Comparison of ENCODE assay signal across 11 cellular contexts in the genomic region with DNA sequence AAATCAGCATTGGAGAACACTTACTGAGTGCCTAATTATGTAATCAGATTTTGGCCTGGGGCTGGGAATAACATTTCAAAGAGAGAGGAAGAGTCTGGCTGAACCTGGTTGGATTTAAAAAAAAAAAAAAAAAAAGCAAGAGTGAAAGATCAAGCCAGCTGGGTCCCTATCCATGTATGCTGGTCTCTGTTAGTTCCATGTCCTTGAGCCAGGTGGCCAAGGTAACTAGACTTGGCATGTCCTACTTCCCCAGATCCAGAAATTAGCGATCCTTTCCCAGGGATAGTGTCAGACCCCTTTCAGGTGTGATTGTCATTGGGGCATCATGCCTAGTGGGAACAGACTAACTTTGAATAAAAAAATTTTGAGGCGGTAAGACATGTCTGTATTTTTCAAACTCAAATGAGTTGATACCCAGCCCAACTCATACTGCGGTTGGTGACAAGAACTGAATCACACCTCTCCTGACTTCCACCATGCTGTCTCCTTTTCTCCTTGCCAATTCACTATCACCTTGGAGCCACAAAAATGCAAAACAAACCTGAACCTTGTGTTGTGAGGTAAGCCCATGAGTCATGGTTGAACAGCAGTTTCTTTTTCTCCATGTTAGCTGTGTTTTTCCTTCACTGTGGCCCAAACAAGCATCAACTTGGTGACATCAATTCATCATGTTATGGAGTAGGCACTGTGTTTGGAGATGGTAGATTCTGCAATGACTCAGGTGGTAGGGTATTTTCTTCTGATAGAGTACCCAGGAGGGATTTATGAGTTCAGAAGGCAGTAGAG. TPM values are rescaled to one million over a fixed set of nuclear protein-coding genes. Genes with fewer than 3 reads are reported as not detected.
A peak's percentile ranks its signal among the peaks of the same experiment; 100 is the strongest.
DNase-seq lines count a peak whose midpoint lies in the region; ATAC-seq, FAIRE-seq and TF ChIP-seq lines count a peak whose summit lies in the region.
"Had no signal": no experiment of that assay in that cellular context is flagged by ENCODE, and none has a peak within 500 bp of the region (broad histone marks: within the 10 kb centered on the region; RNA-seq: fewer than 3 reads in every experiment).

No MANE protein-coding gene starts in this region.

- H3K4me3 Mint-ChIP-seq in CD8-positive, alpha-beta T cell, result no peak overlapping the region
- H3K4me3 Mint-ChIP-seq: mesothelial cell of epicardium had no signal

- H2AFZ ChIP-seq in K562 (ENCODE audit: low read depth, low read length), result no peak overlapping the region

- H3K4me1 ChIP-seq in CD8-positive, alpha-beta T cell (ENCODE audit: insufficient read depth, low read length), result peaks cover 15% of the 10 kb centered on the region
- H3K4me1 ChIP-seq in HEK293 (ENCODE audit: control insufficient read depth, insufficient read depth, low read length) (no peaks in the 10 kb centered on the region), K562 (replicated peaks in 1 of 2; ENCODE audit: control insufficient read depth in 2 of 2, insufficient read depth in 2 of 2, low read length in 2 of 2) (peaks cover 9 to 22% of the 10 kb centered on the region in 2 experiments), lower lobe of right lung (peaks cover 18% of the 10 kb centered on the region)

- no peaks in the 10 kb centered on the region for H3K36me3 Mint-ChIP-seq in CD8-positive, alpha-beta T cell
- H3K36me3 Mint-ChIP-seq: mesothelial cell of epicardium had no signal

- no peaks in the 10 kb centered on the region for H3K79me2 ChIP-seq in K562 (ENCODE audit: control insufficient read depth, insufficient read depth, low read length)

- H3K27me3 Mint-ChIP-seq in CD8-positive, alpha-beta T cell (ENCODE audit: low read depth), result no peaks in the 10 kb centered on the region

- no peak for TF ChIP-seq CTCF in CD8-positive, alpha-beta T cell (IDR thresholded peaks at IDR 0.05)
- TF ChIP-seq CTCF in HEK293 (tag by site-specific recombination; IDR thresholded peaks at IDR 0.05), result no peak
- no peak for TF ChIP-seq CTCF in K562 (IDR thresholded peaks at IDR 0.05 in 2 of 3, conservative IDR thresholded peaks at IDR 0.05 in 1 of 3; ENCODE audit: insufficient read depth in 2 of 3, low read depth in 1 of 3, low read length in 3 of 3)
- no peak for TF ChIP-seq CTCF in lower lobe of right lung (IDR thresholded peaks at IDR 0.05)

- TF ChIP-seq EP300 in K562 (IDR thresholded peaks at IDR 0.05; ENCODE audit: low read length), result no peak

- BruUV-seq in K562 (replicated peaks; lab: Mats Ljungman, UMichigan), result no TSS peak

- H4K20me1 ChIP-seq in K562 (replicated peaks; ENCODE audit: control insufficient read depth, insufficient read depth, low read length), result no peaks in the 10 kb centered on the region

- no peak overlapping the region for H3K27ac ChIP-seq in CD8-positive, alpha-beta T cell (ENCODE audit: low read depth, low read length)
- H3K27ac ChIP-seq in HEK293 (ENCODE audit: extremely low read depth, low read depth, low read length) (no peak overlapping the region), K562 (ENCODE audit: extremely low read depth, low read depth, low read length) (no peak overlapping the region), lower lobe of right lung (no peak overlapping the region)
- H3K27ac ChIP-seq: KMS-11 had no signal

- no peak overlapping the region for H3K4me3 ChIP-seq in CD8-positive, alpha-beta T cell (ENCODE audit: low read depth, low read length)
- no peak overlapping the region for H3K4me3 ChIP-seq in HEK293 (ENCODE audit: low read depth, low read length)
- H3K4me3 ChIP-seq in K562, result no peak overlapping the region
- no peak overlapping the region for H3K4me3 ChIP-seq in lower lobe of right lung

- POLR2A ChIA-PET in CD8-positive, alpha-beta T cell (lab: Charles Lee), result interaction anchor here (1.1 kb wide), 1 partner anchor 24 kb away, joined by 3 read pairs; no protein-coding TSS in a partner anchor
- POLR2A ChIA-PET in HEK293 (lab: Yijun Ruan, JAX) (no interaction called here), K562 (lab: Yijun Ruan, JAX) (interaction anchor here (0.5 to 1.6 kb wide), 12 partner anchors 8 to 614 kb away, joined by 3 to 10 read pairs (median 4); a partner anchor contains a TSS), HEK293T (lab: Yijun Ruan, JAX) (no interaction called here)

- H3K9me3 Mint-ChIP-seq in CD8-positive, alpha-beta T cell, result no peaks in the 10 kb centered on the region
- H3K9me3 Mint-ChIP-seq: mesothelial cell of epicardium had no signal

- no peak for TF ChIP-seq POLR2A in K562 (conservative IDR thresholded peaks at IDR 0.05)

- peak; percentile 52 for FAIRE-seq in K562 (lab: Jason Lieb, UNC)

- 41% methylated on average over 3 of the region's 3 CpGs for WGBS in K562 (ENCODE audit: insufficient coverage, low coverage, missing lambda C conversion rate)

- H3K9me1 ChIP-seq in K562 (ENCODE audit: control insufficient read depth, insufficient read depth, low read length), result no peaks in the 10 kb centered on the region

- no peak for DNase-seq in CD8-positive, alpha-beta T cell
- DNase-seq in K562 (ENCODE audit: extremely low read depth in 1 of 4, low spot score in 3 of 4) (no peak), lower lobe of right lung (no peak), HEK293T (ENCODE audit: extremely low spot score) (no peak), GOT3 (lab: John Stamatoyannopoulos, UW) (no peak)
- DNase-seq: activated CD8-positive, alpha-beta memory T cell treated with anti-CD3 and anti-CD28 coated beads, Interleukin-2, amount 50 U/mL, for 4 hours had no signal

- ATAC-seq in CD8-positive, alpha-beta T cell, result peak; percentile 59
- peak; percentile 11 for ATAC-seq in K562
- ATAC-seq in lower lobe of right lung, result peak; percentile 38 to 40
- ATAC-seq in HG03045 (IDR thresholded peaks at IDR 0.05; ENCODE audit: unreplicated experiment), result no peak
- ATAC-seq in HG03159 (IDR thresholded peaks at IDR 0.05; ENCODE audit: unreplicated experiment), result no peak

- no peaks in the 10 kb centered on the region for H3K36me3 ChIP-seq in CD8-positive, alpha-beta T cell (ENCODE audit: insufficient read depth, low read length)
- no peaks in the 10 kb centered on the region for H3K36me3 ChIP-seq in HEK293 (ENCODE audit: control insufficient read depth in 2 of 2, insufficient read depth in 1 of 2, low read length in 2 of 2)
- no peaks in the 10 kb centered on the region for H3K36me3 ChIP-seq in K562 (ENCODE audit: control insufficient read depth, insufficient read depth, low read length)
- H3K36me3 ChIP-seq in lower lobe of right lung, result no peaks in the 10 kb centered on the region

- H3K4me1 Mint-ChIP-seq in CD8-positive, alpha-beta T cell (ENCODE audit: low read depth), result peaks cover 35% of the 10 kb centered on the region
- H3K4me1 Mint-ChIP-seq: mesothelial cell of epicardium had no signal

- CTCF ChIA-PET in CD8-positive, alpha-beta T cell (lab: Charles Lee), result interaction anchor here (1.5 kb wide), 1 partner anchor 9 kb away, joined by 4 read pairs; no protein-coding TSS in a partner anchor
- CTCF ChIA-PET in HEK293 (lab: Yijun Ruan, JAX), result interaction anchor here (0.6 to 1.1 kb wide), 5 partner anchors 11 to 225 kb away, joined by 3 to 7 read pairs (median 3); a partner anchor contains a TSS
- CTCF ChIA-PET in K562 (lab: Yijun Ruan, JAX; ENCODE audit: low intra/inter-chr PET ratio), result interaction anchor here (0.7 kb wide), 1 partner anchor 25 kb away, joined by 3 read pairs; no protein-coding TSS in a partner anchor
- CTCF ChIA-PET in HEK293T (lab: Yijun Ruan, JAX), result no interaction called here

- no peak for TF ChIP-seq RAD21 in K562 (CRISPR knock-in tag; conservative IDR thresholded peaks at IDR 0.05 in 1 of 2, IDR thresholded peaks at IDR 0.05 in 1 of 2)

- no peak overlapping the region for H3K9ac ChIP-seq in K562 (ENCODE audit: insufficient read depth in 1 of 2, low read depth in 2 of 2, low read length in 2 of 2)
- H3K9ac ChIP-seq: KMS-11 had no signal

- no peak overlapping the region for H3K4me2 ChIP-seq in K562 (ENCODE audit: insufficient read depth, low read length)
- H3K4me2 ChIP-seq: KMS-11 had no signal

- intact Hi-C loops in CD8-positive, alpha-beta T cell (cut with DNase I, micrococcal nuclease), result no loop called here
- intact Hi-C loops in K562 (cut with micrococcal nuclease) (loop anchor here (1.0 kb wide), 1 partner anchor 25 kb away; a partner anchor contains a TSS), lower lobe of right lung (cut with DNase I) (no loop called here)

- in situ Hi-C loops in K562 (cut with MboI), result no loop called here

- H3K9me3 ChIP-seq in CD8-positive, alpha-beta T cell (ENCODE audit: low read length), result no peaks in the 10 kb centered on the region
- H3K9me3 ChIP-seq in HEK293 (ENCODE audit: control insufficient read depth, insufficient read depth, low read depth, low read length) (no peaks in the 10 kb centered on the region), K562 (replicated peaks; ENCODE audit: control insufficient read depth, insufficient read depth, low read depth, low read length) (no peaks in the 10 kb centered on the region), lower lobe of right lung (no peaks in the 10 kb centered on the region)

- H3K27ac Mint-ChIP-seq in CD8-positive, alpha-beta T cell, result no peak overlapping the region
- H3K27ac Mint-ChIP-seq: mesothelial cell of epicardium had no signal

- H3K27me3 ChIP-seq in CD8-positive, alpha-beta T cell (ENCODE audit: insufficient read depth, low read length), result no peaks in the 10 kb centered on the region
- no peaks in the 10 kb centered on the region for H3K27me3 ChIP-seq in K562 (ENCODE audit: control insufficient read depth in 2 of 2, insufficient read depth in 2 of 2, low read length in 2 of 2)
- no peaks in the 10 kb centered on the region for H3K27me3 ChIP-seq in lower lobe of right lung (ENCODE audit: low read depth)

TF ChIP-seq in HEK293T, 16 proteins besides CTCF, POLR2A, EP300 and RAD21 (continues in another document):
- TF ChIP-seq FOXM1 (IDR thresholded peaks at IDR 0.05; ENCODE audit: borderline replicate concordance) (no peak), L3MBTL2 (conservative IDR thresholded peaks at IDR 0.05) (no peak)

RNA-seq across cellular contexts. Expression of a gene that starts 24.5 kb away (rescaled TPM):
- total RNA-seq in CD8-positive, alpha-beta T cell, result 10 to 100 TPM; 57.8 to 60.5 TPM
- total RNA-seq in K562 (2011; cell fraction: chromatin; rRNA removed; ENCODE audit: low replicate concordance), result 22.5 and 38.1 TPM in 2 replicates
- 17.6 and 18.8 TPM in 2 replicates for total RNA-seq in K562 (2011; cell fraction: nucleolus; rRNA removed)
- total RNA-seq in K562 (2011; cell fraction: nucleoplasm; rRNA removed), result 24.0 and 38.3 TPM in 2 replicates
- total RNA-seq in K562 (2014; rRNA removed), result 57.2 and 59.8 TPM in 2 replicates
- total RNA-seq in K562 (2014; rRNA removed; fragmentation: Illumina TruSeq; extraction: Trizol), result 64.3 and 73.5 TPM in 2 replicates
- 66.1 and 69.6 TPM in 2 replicates for total RNA-seq in K562 (2015; rRNA removed; fragmentation: Illumina TruSeq; extraction: Trizol)
- total RNA-seq in K562 (2021), result 70.9 and 71.1 TPM in 2 replicates
- 79.3 and 106 TPM in 2 replicates for polyA plus RNA-seq in K562 (2011; rRNA removed)
- 37.4 and 45.8 TPM in 2 replicates for polyA plus RNA-seq in K562 (2011; cell fraction: cytosol; rRNA removed)
- polyA plus RNA-seq in K562 (2011; cell fraction: nucleus; rRNA removed), result 26.6 and 37.4 TPM in 2 replicates
- 45.3 and 51.5 TPM in 2 replicates for polyA plus RNA-seq in K562 (2012)
- 62.9 and 71.3 TPM in 2 replicates for polyA plus RNA-seq in K562 (2014; fragmentation: Illumina TruSeq; extraction: Trizol)
- polyA plus RNA-seq in K562 (2014; fragmentation: Nextera tagmentation; extraction: Ambion mirVana), result 10 to 100 TPM; 26.9 to 31.2 TPM
- 53.8 and 62.2 TPM in 2 replicates for polyA plus RNA-seq in K562 (2014; rRNA removed)
- 59.4 and 61.4 TPM in 2 replicates for polyA minus RNA-seq in K562 (2011; rRNA and poly(A)+ RNA removed)
- 33.0 and 37.2 TPM in 2 replicates for polyA minus RNA-seq in K562 (2011; cell fraction: cytosol; rRNA and poly(A)+ RNA removed)
- polyA minus RNA-seq in K562 (2011; cell fraction: nucleus; rRNA and poly(A)+ RNA removed), result 25.4 and 30.1 TPM in 2 replicates
- total RNA-seq in lower lobe of right lung, result 91.5 TPM

Comparison
In these comparisons a context has a peak if more than half of its experiments do, and no peak if none do; other contexts are left out.
1. ATAC-seq: peak in CD8-positive, alpha-beta T cell (single experiment), K562 (single experiment) and lower lobe of right lung (2 of 2); none in HG03045 (single experiment) and HG03159 (single experiment).
2. POLR2A ChIA-PET loops: an anchor here in CD8-positive, alpha-beta T cell (1.1 kb wide) and K562 (0.5 to 1.6 kb wide); none called in HEK293 and HEK293T.